In the genomic region with DNA sequence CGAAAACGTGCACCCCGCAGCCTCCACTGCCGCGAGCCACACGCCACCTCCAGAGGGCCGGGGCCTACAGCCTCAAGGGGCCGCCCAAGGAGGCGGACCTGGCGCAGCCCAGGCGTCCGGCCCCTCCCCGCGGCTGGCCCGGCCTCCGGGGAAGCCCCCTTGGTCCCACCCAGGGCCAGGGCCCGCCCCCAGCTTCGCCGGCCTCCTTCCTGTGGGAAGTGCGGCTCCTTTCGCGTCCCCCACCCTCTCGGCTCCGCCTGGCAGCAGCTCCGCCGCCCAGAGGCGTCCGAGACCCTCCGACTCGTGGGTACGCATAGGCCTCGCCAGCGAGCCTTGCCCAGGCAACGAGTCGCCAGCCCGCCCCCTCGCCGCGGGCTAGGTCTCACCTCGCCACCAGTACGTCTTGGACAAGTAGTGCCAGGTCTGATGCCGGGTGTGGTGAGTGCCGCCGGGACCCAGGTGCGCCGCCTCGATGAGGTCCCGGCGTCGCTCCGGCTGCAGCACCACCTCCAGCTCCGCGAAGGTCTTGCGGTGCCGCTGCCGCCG, we compare ENCODE assay signal across 8 cellular contexts. TPM values are rescaled to one million over a fixed set of nuclear protein-coding genes. Genes with fewer than 3 reads are reported as not detected.
DNase-seq lines count a peak whose midpoint lies in the region; ATAC-seq and TF ChIP-seq lines count a peak whose summit lies in the region.

No MANE protein-coding gene starts in this region.

- CTCF ChIA-PET in activated CD4-positive, alpha-beta T cell treated with anti-CD3 and anti-CD28 coated beads, Interleukin-2, amount 10 ng/mL, durations not matched to agents 7 days and 5 days (lab: Charles Lee): interaction anchor here (1.2 to 3.6 kb wide), 4 partner anchors 9 to 260 kb away, joined by 3 to 21 read pairs (median 8); partner anchors contain the start of genes PCNP and RPL24

- H3K36me3 Mint-ChIP-seq in activated CD4-positive, alpha-beta T cell treated with anti-CD3 and anti-CD28 coated beads, Interleukin-2, amount 10 ng/mL, durations not matched to agents 7 days and 5 days (ENCODE audit: low read depth): peaks cover 37% of the 10 kb centered on the region
- H3K36me3 Mint-ChIP-seq in mesothelial cell of epicardium: peaks cover 15% of the 10 kb centered on the region

- no peaks in the 10 kb centered on the region for H3K27me3 Mint-ChIP-seq in activated CD4-positive, alpha-beta T cell treated with anti-CD3 and anti-CD28 coated beads, Interleukin-2, amount 10 ng/mL, durations not matched to agents 7 days and 5 days
- H3K27me3 Mint-ChIP-seq in mesothelial cell of epicardium (ENCODE audit: low read depth): no peaks in the 10 kb centered on the region

- peaks cover 55% of the 10 kb centered on the region for H3K4me1 Mint-ChIP-seq in activated CD4-positive, alpha-beta T cell treated with anti-CD3 and anti-CD28 coated beads, Interleukin-2, amount 10 ng/mL, durations not matched to agents 7 days and 5 days
- H3K4me1 Mint-ChIP-seq in mesothelial cell of epicardium: peaks cover 22% of the 10 kb centered on the region

- peak overlapping the region; percentile 98 for H3K27ac Mint-ChIP-seq in activated CD4-positive, alpha-beta T cell treated with anti-CD3 and anti-CD28 coated beads, Interleukin-2, amount 10 ng/mL, durations not matched to agents 7 days and 5 days
- H3K27ac Mint-ChIP-seq in mesothelial cell of epicardium: peak overlapping the region; percentile 99

- ATAC-seq in GM19328 (IDR thresholded peaks at IDR 0.05; ENCODE audit: unreplicated experiment) (peak; percentile 85), HG03520 (IDR thresholded peaks at IDR 0.05; ENCODE audit: unreplicated experiment) (peak; percentile 84)

- POLR2A ChIA-PET in activated CD4-positive, alpha-beta T cell treated with anti-CD3 and anti-CD28 coated beads, Interleukin-2, amount 10 ng/mL, durations not matched to agents 7 days and 5 days (lab: Charles Lee): no interaction called here

- H3K4me3 Mint-ChIP-seq in activated CD4-positive, alpha-beta T cell treated with anti-CD3 and anti-CD28 coated beads, Interleukin-2, amount 10 ng/mL, durations not matched to agents 7 days and 5 days: peak overlapping the region; percentile 93
- peak overlapping the region; percentile 95 for H3K4me3 Mint-ChIP-seq in mesothelial cell of epicardium

- peak; percentile 95 for DNase-seq in AG08396 (ENCODE audit: low spot score)
- DNase-seq in activated CD4-positive, alpha-beta T cell treated with anti-CD3 and anti-CD28 coated beads, Interleukin-2, amount 10 ng/mL, durations not matched to agents 7 days and 5 days: peak; percentile 93
- DNase-seq in effector CD4-positive, alpha-beta T cell: peak; percentile 92
- DNase-seq in mesothelial cell of epicardium (ENCODE audit: low spot score in 2 of 2, unreplicated experiment in 2 of 2): peak; percentile 88 to 94
- peak; percentile 94 to 98 for DNase-seq in stimulated activated CD8-positive, alpha-beta memory T cell treated with anti-CD3 and anti-CD28 coated beads, Interleukin-2, amount 100 ng/mL, for 48 hours (ENCODE audit: low read depth in 2 of 2)
- no peak for DNase-seq in SIG-M5 treated with dmso at 0.1 percent for 504 hours (lab: John Stamatoyannopoulos, UW; ENCODE audit: unreplicated experiment)

- H3K9me3 Mint-ChIP-seq in activated CD4-positive, alpha-beta T cell treated with anti-CD3 and anti-CD28 coated beads, Interleukin-2, amount 10 ng/mL, durations not matched to agents 7 days and 5 days: no peaks in the 10 kb centered on the region
- no peaks in the 10 kb centered on the region for H3K9me3 Mint-ChIP-seq in mesothelial cell of epicardium

- no peak for TF ChIP-seq CTCF in mesothelial cell of epicardium (IDR thresholded peaks at IDR 0.05; ENCODE audit: unreplicated experiment)

RNA-seq across cellular contexts. Expression of gene ZBTB11, which starts 0.6 kb away (rescaled TPM):
- 10 to 100 TPM; 30.5 to 34.0 TPM for total RNA-seq in activated CD4-positive, alpha-beta T cell treated with anti-CD3 and anti-CD28 coated beads, Interleukin-2, amount 10 ng/mL, durations not matched to agents 7 days and 5 days
- 17.0 to 18.8 TPM (median 17.2 TPM) in 3 replicates for total RNA-seq in mesothelial cell of epicardium

RNA-seq across cellular contexts. Expression of gene RPL24, which starts 10.2 kb away (rescaled TPM):
- total RNA-seq in activated CD4-positive, alpha-beta T cell treated with anti-CD3 and anti-CD28 coated beads, Interleukin-2, amount 10 ng/mL, durations not matched to agents 7 days and 5 days: 1,000 to 10,000 TPM; 1,026 to 1,105 TPM
- total RNA-seq in mesothelial cell of epicardium: 1,307 to 1,400 TPM (median 1,389 TPM) in 3 replicates

RNA-seq across cellular contexts. Expression of gene CEP97, which starts 48.1 kb away (rescaled TPM):
- 10 to 100 TPM; 23.7 to 24.5 TPM for total RNA-seq in activated CD4-positive, alpha-beta T cell treated with anti-CD3 and anti-CD28 coated beads, Interleukin-2, amount 10 ng/mL, durations not matched to agents 7 days and 5 days
- total RNA-seq in mesothelial cell of epicardium: 18.7 to 22.8 TPM (median 20.2 TPM) in 3 replicates
